In genomic region chr2:43402002-43402401, GRCh38 we compare ENCODE assay signal across 8 cellular contexts.
DNase-seq lines count a peak whose midpoint lies in the region; ATAC-seq and TF ChIP-seq lines count a peak whose summit lies in the region.

No MANE protein-coding gene starts in this region.

- H3K9me3 Mint-ChIP-seq in activated T-helper 1 cell treated with anti-CD3 and anti-CD28 coated beads, Interleukin-12 subunit alpha, Interleukin-12 subunit beta, Interleukin-2, Interleukin-4 antibody, amounts not matched to agents 30 ng/mL and 10 ng/mL and 1 ng/mL, durations not matched to agents 14 hours and 24 hours and 36 hours = no peaks in the 10 kb centered on the region

- CTCF ChIA-PET in GM10248 (lab: Yijun Ruan, JAX) = interaction anchor here (0.7 to 6.1 kb wide), 15 partner anchors 9 to 591 kb away, joined by 3 to 32 read pairs (median 5); no protein-coding TSS in a partner anchor

- 0 out of 2 replicates have a peak, but pooled peaks cover under 1% of the 10 kb centered on the region for H3K36me3 ChIP-seq in MG63

- DNase-seq in GM10248 (ENCODE audit: extremely low spot score) (peak; percentile 62), NCI-H748 treated with DMSO at 0.1 percent for 48 hours (lab: John Stamatoyannopoulos, UW) (no peak), dedifferentiated amniotic fluid mesenchymal stem cell (ENCODE audit: extremely low spot score) (no peak), MG63 (no peak), NCI-H2171 (lab: John Stamatoyannopoulos, UW) (no peak)
- peak; percentile 6 for DNase-seq in activated T-helper 1 cell treated with anti-CD3 and anti-CD28 coated beads, Interleukin-12 subunit alpha, Interleukin-12 subunit beta, Interleukin-2, Interleukin-4 antibody, amounts not matched to agents 30 ng/mL and 10 ng/mL and 1 ng/mL, durations not matched to agents 14 hours and 24 hours and 36 hours (ENCODE audit: low spot score)

- H3K9me3 ChIP-seq in MG63 = no peaks in the 10 kb centered on the region

- TF ChIP-seq CTCF in GM10248 (IDR thresholded peaks at IDR 0.05; ENCODE audit: control extremely low read depth, extremely low read depth, low read depth, missing control alignments) = no peak

- peak; percentile 41 for TF ChIP-seq POLR2A in GM19193 (IDR thresholded peaks at IDR 0.05; ENCODE audit: extremely low read depth, insufficient read depth, insufficient read length)

- peak overlapping the region; percentile 84 for H3K27ac Mint-ChIP-seq in activated T-helper 1 cell treated with anti-CD3 and anti-CD28 coated beads, Interleukin-12 subunit alpha, Interleukin-12 subunit beta, Interleukin-2, Interleukin-4 antibody, amounts not matched to agents 30 ng/mL and 10 ng/mL and 1 ng/mL, durations not matched to agents 14 hours and 24 hours and 36 hours

- intact Hi-C loops in activated T-helper 1 cell treated with anti-CD3 and anti-CD28 coated beads, Interleukin-12 subunit alpha, Interleukin-12 subunit beta, Interleukin-2, Interleukin-4 antibody, amounts not matched to agents 30 ng/mL and 10 ng/mL and 1 ng/mL, durations not matched to agents 14 hours and 24 hours and 36 hours (cut with micrococcal nuclease) = loop anchor here (1.0 kb wide), 2 partner anchors 24 to 176 kb away; partner anchors contain the start of gene ZFP36L2

- no peak overlapping the region for H3K4me3 ChIP-seq in MG63

- ATAC-seq in HG02981 (IDR thresholded peaks at IDR 0.05; ENCODE audit: unreplicated experiment) = peak; percentile 93

- no peaks in the 10 kb centered on the region for H3K27me3 ChIP-seq in MG63

- peaks cover 23% of the 10 kb centered on the region for H3K4me1 Mint-ChIP-seq in activated T-helper 1 cell treated with anti-CD3 and anti-CD28 coated beads, Interleukin-12 subunit alpha, Interleukin-12 subunit beta, Interleukin-2, Interleukin-4 antibody, amounts not matched to agents 30 ng/mL and 10 ng/mL and 1 ng/mL, durations not matched to agents 14 hours and 24 hours and 36 hours (ENCODE audit: low read depth)

- no peaks in the 10 kb centered on the region for H3K27me3 Mint-ChIP-seq in activated T-helper 1 cell treated with anti-CD3 and anti-CD28 coated beads, Interleukin-12 subunit alpha, Interleukin-12 subunit beta, Interleukin-2, Interleukin-4 antibody, amounts not matched to agents 30 ng/mL and 10 ng/mL and 1 ng/mL, durations not matched to agents 14 hours and 24 hours and 36 hours (ENCODE audit: insufficient read depth)

- POLR2A ChIA-PET in GM10248 (lab: Yijun Ruan, JAX) = interaction anchor here (1.2 to 2.7 kb wide), 3 partner anchors 22 to 175 kb away, joined by 3 to 8 read pairs (median 8); partner anchors contain the start of gene ZFP36L2

- no peak overlapping the region for H3K4me3 Mint-ChIP-seq in activated T-helper 1 cell treated with anti-CD3 and anti-CD28 coated beads, Interleukin-12 subunit alpha, Interleukin-12 subunit beta, Interleukin-2, Interleukin-4 antibody, amounts not matched to agents 30 ng/mL and 10 ng/mL and 1 ng/mL, durations not matched to agents 14 hours and 24 hours and 36 hours

- peaks cover 21% of the 10 kb centered on the region for H3K36me3 Mint-ChIP-seq in activated T-helper 1 cell treated with anti-CD3 and anti-CD28 coated beads, Interleukin-12 subunit alpha, Interleukin-12 subunit beta, Interleukin-2, Interleukin-4 antibody, amounts not matched to agents 30 ng/mL and 10 ng/mL and 1 ng/mL, durations not matched to agents 14 hours and 24 hours and 36 hours (ENCODE audit: low read depth)

Comparison
In these comparisons a context has a peak if more than half of its experiments do, and no peak if none do; other contexts are left out.
1. DNase-seq: peak in GM10248 (single experiment) and activated T-helper 1 cell treated with anti-CD3 and anti-CD28 coated beads, Interleukin-12 subunit alpha, Interleukin-12 subunit beta, Interleukin-2, Interleukin-4 antibody, amounts not matched to agents 30 ng/mL and 10 ng/mL and 1 ng/mL, durations not matched to agents 14 hours and 24 hours and 36 hours (single experiment); none in NCI-H748 treated with DMSO at 0.1 percent for 48 hours (single experiment), dedifferentiated amniotic fluid mesenchymal stem cell (single experiment), MG63 (single experiment) and NCI-H2171 (single experiment).